In genomic region chr2:200950378-200950777, GRCh38 we compare ENCODE assay signal across 19 cellular contexts. TPM values are rescaled to one million over a fixed set of nuclear protein-coding genes. Genes with fewer than 3 reads are reported as not detected.
DNase-seq lines count a peak whose midpoint lies in the region; ATAC-seq and TF ChIP-seq lines count a peak whose summit lies in the region.
"Had no signal": no experiment of that assay in that cellular context is flagged by ENCODE, and none has a peak within 500 bp of the region (broad histone marks: within the 10 kb centered on the region; RNA-seq: fewer than 3 reads in every experiment).

No MANE protein-coding gene starts in this region.

- ATAC-seq in Right ventricle myocardium superior (ENCODE audit: poor library complexity) (peak; percentile 46), heart left ventricle (peak; percentile 66 to 78 (median 70)), Right ventricle myocardium inferior (no peak), left ventricle myocardium superior (peak; percentile 70), GM21423 (IDR thresholded peaks at IDR 0.05; ENCODE audit: unreplicated experiment) (no peak)
- ATAC-seq: A549; CD8-positive, alpha-beta T cell had no signal

- H3K36me3 ChIP-seq in heart left ventricle (peaks cover 0 to 99% (median 80%) of the 10 kb centered on the region in 9 donors), left ventricle myocardium inferior (peaks cover 74% of the 10 kb centered on the region), right atrium auricular region (peaks cover 52% of the 10 kb centered on the region)

- H3K4me1 ChIP-seq in heart left ventricle (peaks cover 0 to 15% (median 0%) of the 10 kb centered on the region in 12 donors), left ventricle myocardium inferior (peaks cover 17% of the 10 kb centered on the region), right atrium auricular region (no peaks in the 10 kb centered on the region)
- H3K4me1 ChIP-seq: BLaER1 treated with 17β-estradiol and CSF1 and Interleukin-3, amounts not matched to agents 10 nM and 100 nM; Caco-2 had no signal

- DNase-seq in Right ventricle myocardium superior (no peak), cardiac septum (ENCODE audit: low spot score) (no peak), heart left ventricle (no peak), Right ventricle myocardium inferior (ENCODE audit: missing footprints) (no peak), left ventricle myocardium inferior (no peak), right atrium auricular region (ENCODE audit: low spot score) (no peak), left ventricle myocardium superior (no peak)
- DNase-seq: AML-193; Caco-2; Calu3; CD4-positive, alpha-beta T cell; CD8-positive, alpha-beta T cell; DMS79 treated with DMSO at 0.1 percent for 48 hours; GF-D8 had no signal

- no peaks in the 10 kb centered on the region for H3K27me3 ChIP-seq in heart left ventricle
- no peaks in the 10 kb centered on the region for H3K27me3 ChIP-seq in left ventricle myocardium inferior (ENCODE audit: low read depth)
- H3K27me3 ChIP-seq in right atrium auricular region: no peaks in the 10 kb centered on the region
- H3K27me3 ChIP-seq: BLaER1 treated with 17β-estradiol and CSF1 and Interleukin-3, amounts not matched to agents 10 nM and 100 nM had no signal

- TF ChIP-seq CTCF in heart left ventricle (IDR thresholded peaks at IDR 0.05): no peak
- TF ChIP-seq CTCF in left ventricle myocardium inferior (IDR thresholded peaks at IDR 0.05; ENCODE audit: borderline replicate concordance): no peak
- TF ChIP-seq CTCF in right atrium auricular region (IDR thresholded peaks at IDR 0.05): no peak

- H3K4me3 ChIP-seq in heart left ventricle (no peak overlapping the region), left ventricle myocardium inferior (no peak overlapping the region), right atrium auricular region (no peak overlapping the region)
- H3K4me3 ChIP-seq: A549; BLaER1 treated with 17β-estradiol and CSF1 and Interleukin-3, amounts not matched to agents 10 nM and 100 nM had no signal

- WGBS in heart left ventricle, 4 donors: 36 to 63% (median 52%) methylated on average over 3 of the region's 3 CpGs

- intact Hi-C loops in Right ventricle myocardium superior (cut with DNase I): no loop called here
- intact Hi-C loops in cardiac septum (cut with DNase I): no loop called here
- intact Hi-C loops in heart left ventricle (cut with DNase I): no loop called here
- intact Hi-C loops in Right ventricle myocardium inferior (cut with DNase I): no loop called here
- intact Hi-C loops in left ventricle myocardium inferior (cut with micrococcal nuclease): no loop called here
- intact Hi-C loops in left ventricle myocardium superior (cut with micrococcal nuclease): no loop called here

- H3K9me3 ChIP-seq in heart left ventricle (no peaks in the 10 kb centered on the region), left ventricle myocardium inferior (replicated peaks) (no peaks in the 10 kb centered on the region), right atrium auricular region (no peaks in the 10 kb centered on the region)
- H3K9me3 ChIP-seq: A549; BLaER1 treated with 17β-estradiol and CSF1 and Interleukin-3, amounts not matched to agents 10 nM and 100 nM; Caco-2 had no signal

- no peak for TF ChIP-seq POLR2A in heart left ventricle (IDR thresholded peaks at IDR 0.05)

- H3K27ac ChIP-seq in heart left ventricle: peak overlapping the region in 7 of 12 donors; percentile 10 to 66 (median 40)
- peak overlapping the region; percentile 47 for H3K27ac ChIP-seq in left ventricle myocardium inferior (replicated peaks)
- no peak overlapping the region for H3K27ac ChIP-seq in right atrium auricular region
- H3K27ac ChIP-seq: 22Rv1; A549; BLaER1 treated with 17β-estradiol and CSF1 and Interleukin-3, amounts not matched to agents 10 nM and 100 nM; C4-2B had no signal

RNA-seq across cellular contexts. Expression of gene ORC2, which starts 13.1 kb away (rescaled TPM):
- total RNA-seq in Right ventricle myocardium superior (20.4 TPM), cardiac septum (24.9 TPM), heart left ventricle (10 to 100 TPM in 8 of 9 donors, 1 to 10 TPM in 1; 6.7 to 38.0 (median 24.0) TPM), Right ventricle myocardium inferior (20.3 TPM), left ventricle myocardium inferior (24.5 TPM), right atrium auricular region (10 to 100 TPM in 1 of 2 donors, 1 to 10 TPM in 1; 8.5 to 14.7 TPM), left ventricle myocardium superior (26.1 TPM)
- 1 to 10 TPM; 7.7 to 8.9 TPM for polyA plus RNA-seq in heart left ventricle

Comparison
In these comparisons a context has a peak if more than half of its experiments do, and no peak if none do; other contexts are left out.
1. ATAC-seq: peak in Right ventricle myocardium superior (single experiment), heart left ventricle (4 of 4) and left ventricle myocardium superior (single experiment); none in Right ventricle myocardium inferior (single experiment) and GM21423 (single experiment).
2. H3K27ac ChIP-seq: peak in heart left ventricle (7 of 12) and left ventricle myocardium inferior (single experiment); none in right atrium auricular region (0 of 2).